8 cellular contexts compared by ENCODE assay signal in the genomic region with DNA sequence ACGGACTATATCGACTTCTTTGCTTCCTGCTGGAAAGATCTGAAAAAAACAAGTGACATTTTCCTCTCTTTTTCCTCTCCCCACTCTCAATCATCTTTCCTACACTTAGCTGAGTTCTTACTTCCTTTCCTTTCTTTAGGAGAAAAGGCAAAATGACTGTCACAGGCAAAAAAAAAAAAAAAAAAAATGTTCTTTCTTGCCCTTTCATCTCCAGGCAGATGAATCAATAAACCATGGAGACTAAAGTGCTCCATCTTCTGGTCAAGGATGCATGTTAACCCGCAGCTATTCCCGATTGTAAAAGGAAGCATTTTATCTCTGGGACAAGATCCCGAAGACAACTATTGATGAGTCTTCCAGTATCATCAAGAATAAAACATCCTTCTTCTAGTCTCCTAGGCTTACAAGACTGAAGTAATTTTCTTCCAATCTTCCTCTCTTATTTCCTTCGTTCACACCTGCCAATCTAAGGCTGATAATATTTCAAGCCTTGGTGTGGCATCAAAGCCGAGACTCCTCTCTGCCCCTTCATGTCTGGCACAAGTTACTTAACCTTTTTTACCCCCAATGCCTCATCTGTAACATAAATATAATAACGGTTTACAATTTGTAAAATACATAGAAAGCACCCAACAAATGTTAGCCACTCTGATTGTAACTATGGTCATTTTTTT.
A peak's percentile ranks its signal among the peaks of the same experiment; 100 is the strongest.
DNase-seq lines count a peak whose midpoint lies in the region; ATAC-seq and TF ChIP-seq lines count a peak whose summit lies in the region.

No MANE protein-coding gene starts in this region.

- no peak overlapping the region for H3K4me3 Mint-ChIP-seq in activated T-helper 1 cell treated with anti-CD3 and anti-CD28 coated beads, Interleukin-12 subunit alpha, Interleukin-12 subunit beta, Interleukin-2, Interleukin-4 antibody, amounts not matched to agents 30 ng/mL and 10 ng/mL and 1 ng/mL, durations not matched to agents 14 hours and 24 hours and 36 hours
- peak overlapping the region in 2 of 5 donors; percentile 6 to 43 for H3K4me3 Mint-ChIP-seq in immature natural killer cell
- no peak overlapping the region for H3K4me3 Mint-ChIP-seq in activated CD4-positive, alpha-beta memory T cell treated with anti-CD3 and anti-CD28 coated beads, Interleukin-2, amount 10 ng/mL, durations not matched to agents 7 days and 5 days

- no peak overlapping the region for H3K27ac ChIP-seq in upper lobe of right lung

- peak; percentile 65 for ATAC-seq in upper lobe of right lung
- no peak for ATAC-seq in GM18861 (IDR thresholded peaks at IDR 0.05; ENCODE audit: unreplicated experiment)

- peaks cover 6% of the 10 kb centered on the region for H3K36me3 Mint-ChIP-seq in activated T-helper 1 cell treated with anti-CD3 and anti-CD28 coated beads, Interleukin-12 subunit alpha, Interleukin-12 subunit beta, Interleukin-2, Interleukin-4 antibody, amounts not matched to agents 30 ng/mL and 10 ng/mL and 1 ng/mL, durations not matched to agents 14 hours and 24 hours and 36 hours (ENCODE audit: low read depth)
- H3K36me3 Mint-ChIP-seq in immature natural killer cell: peaks cover 0 to 4% (median 0%) of the 10 kb centered on the region in 3 donors
- H3K36me3 Mint-ChIP-seq in activated CD4-positive, alpha-beta memory T cell treated with anti-CD3 and anti-CD28 coated beads, Interleukin-2, amount 10 ng/mL, durations not matched to agents 7 days and 5 days (ENCODE audit: low read depth): peaks cover 6% of the 10 kb centered on the region

- H3K4me1 ChIP-seq in upper lobe of right lung: peaks cover 21% of the 10 kb centered on the region

- H3K27ac Mint-ChIP-seq in activated T-helper 1 cell treated with anti-CD3 and anti-CD28 coated beads, Interleukin-12 subunit alpha, Interleukin-12 subunit beta, Interleukin-2, Interleukin-4 antibody, amounts not matched to agents 30 ng/mL and 10 ng/mL and 1 ng/mL, durations not matched to agents 14 hours and 24 hours and 36 hours: peak overlapping the region; percentile 59
- H3K27ac Mint-ChIP-seq in immature natural killer cell: peak overlapping the region in 5 of 6 donors; percentile 5 to 88 (median 72)
- no peak overlapping the region for H3K27ac Mint-ChIP-seq in activated CD4-positive, alpha-beta memory T cell treated with anti-CD3 and anti-CD28 coated beads, Interleukin-2, amount 10 ng/mL, durations not matched to agents 7 days and 5 days

- DNase-seq in NCI-H1092 treated with DMSO at 0.1 percent for 48 hours (lab: John Stamatoyannopoulos, UW) (peak; percentile 20), NCI-H1092 (lab: John Stamatoyannopoulos, UW) (no peak), MV-4-11 (lab: John Stamatoyannopoulos, UW) (peak; percentile 40), immature natural killer cell (peak in 1 of 3 donors; percentile 24), upper lobe of right lung (no peak)
- no peak for DNase-seq in activated T-helper 1 cell treated with anti-CD3 and anti-CD28 coated beads, Interleukin-12 subunit alpha, Interleukin-12 subunit beta, Interleukin-2, Interleukin-4 antibody, amounts not matched to agents 30 ng/mL and 10 ng/mL and 1 ng/mL, durations not matched to agents 14 hours and 24 hours and 36 hours (ENCODE audit: low spot score)
- no peak for DNase-seq in activated CD4-positive, alpha-beta memory T cell treated with anti-CD3 and anti-CD28 coated beads, Interleukin-2, amount 10 ng/mL, durations not matched to agents 7 days and 5 days

- no peak overlapping the region for H3K4me3 ChIP-seq in upper lobe of right lung

- H3K36me3 ChIP-seq in upper lobe of right lung: no peaks in the 10 kb centered on the region

- H3K4me1 Mint-ChIP-seq in activated T-helper 1 cell treated with anti-CD3 and anti-CD28 coated beads, Interleukin-12 subunit alpha, Interleukin-12 subunit beta, Interleukin-2, Interleukin-4 antibody, amounts not matched to agents 30 ng/mL and 10 ng/mL and 1 ng/mL, durations not matched to agents 14 hours and 24 hours and 36 hours (ENCODE audit: low read depth): peaks cover 25% of the 10 kb centered on the region
- H3K4me1 Mint-ChIP-seq in immature natural killer cell: peaks cover 6 to 9% of the 10 kb centered on the region in 2 donors
- H3K4me1 Mint-ChIP-seq in activated CD4-positive, alpha-beta memory T cell treated with anti-CD3 and anti-CD28 coated beads, Interleukin-2, amount 10 ng/mL, durations not matched to agents 7 days and 5 days: peaks cover 14% of the 10 kb centered on the region

- intact Hi-C loops in activated T-helper 1 cell treated with anti-CD3 and anti-CD28 coated beads, Interleukin-12 subunit alpha, Interleukin-12 subunit beta, Interleukin-2, Interleukin-4 antibody, amounts not matched to agents 30 ng/mL and 10 ng/mL and 1 ng/mL, durations not matched to agents 14 hours and 24 hours and 36 hours (cut with micrococcal nuclease): loop anchor here (5.0 kb wide), 1 partner anchor 36 kb away; no protein-coding TSS in a partner anchor
- intact Hi-C loops in upper lobe of right lung (cut with DNase I): no loop called here

- H3K27me3 Mint-ChIP-seq in activated T-helper 1 cell treated with anti-CD3 and anti-CD28 coated beads, Interleukin-12 subunit alpha, Interleukin-12 subunit beta, Interleukin-2, Interleukin-4 antibody, amounts not matched to agents 30 ng/mL and 10 ng/mL and 1 ng/mL, durations not matched to agents 14 hours and 24 hours and 36 hours (ENCODE audit: insufficient read depth): no peaks in the 10 kb centered on the region
- peaks cover 0 to 2% (median 1%) of the 10 kb centered on the region in 3 donors for H3K27me3 Mint-ChIP-seq in immature natural killer cell (ENCODE audit: low read depth in 3 of 3)
- H3K27me3 Mint-ChIP-seq in activated CD4-positive, alpha-beta memory T cell treated with anti-CD3 and anti-CD28 coated beads, Interleukin-2, amount 10 ng/mL, durations not matched to agents 7 days and 5 days: no peaks in the 10 kb centered on the region

- peak; percentile 52 for TF ChIP-seq CTCF in upper lobe of right lung (IDR thresholded peaks at IDR 0.05)

- CTCF ChIA-PET in activated CD4-positive, alpha-beta memory T cell treated with anti-CD3 and anti-CD28 coated beads, Interleukin-2, amount 10 ng/mL, durations not matched to agents 7 days and 5 days (lab: Charles Lee): interaction anchor here (0.7 to 2.4 kb wide), 4 partner anchors 18 to 1226 kb away, joined by 3 to 8 read pairs (median 4); no protein-coding TSS in a partner anchor

- H3K9me3 Mint-ChIP-seq in activated T-helper 1 cell treated with anti-CD3 and anti-CD28 coated beads, Interleukin-12 subunit alpha, Interleukin-12 subunit beta, Interleukin-2, Interleukin-4 antibody, amounts not matched to agents 30 ng/mL and 10 ng/mL and 1 ng/mL, durations not matched to agents 14 hours and 24 hours and 36 hours: peaks cover 4% of the 10 kb centered on the region
- no peaks in the 10 kb centered on the region for H3K9me3 Mint-ChIP-seq in immature natural killer cell
- H3K9me3 Mint-ChIP-seq in activated CD4-positive, alpha-beta memory T cell treated with anti-CD3 and anti-CD28 coated beads, Interleukin-2, amount 10 ng/mL, durations not matched to agents 7 days and 5 days: no peaks in the 10 kb centered on the region

- no peaks in the 10 kb centered on the region for H3K9me3 ChIP-seq in upper lobe of right lung

- H3K27me3 ChIP-seq in upper lobe of right lung: no peaks in the 10 kb centered on the region

- POLR2A ChIA-PET in activated CD4-positive, alpha-beta memory T cell treated with anti-CD3 and anti-CD28 coated beads, Interleukin-2, amount 10 ng/mL, durations not matched to agents 7 days and 5 days (lab: Charles Lee): no interaction called here

Comparison
In these comparisons a context has a peak if more than half of its experiments do, and no peak if none do; other contexts are left out.
1. DNase-seq: peak in NCI-H1092 treated with DMSO at 0.1 percent for 48 hours (single experiment) and MV-4-11 (single experiment); none in NCI-H1092 (single experiment), activated T-helper 1 cell treated with anti-CD3 and anti-CD28 coated beads, Interleukin-12 subunit alpha, Interleukin-12 subunit beta, Interleukin-2, Interleukin-4 antibody, amounts not matched to agents 30 ng/mL and 10 ng/mL and 1 ng/mL, durations not matched to agents 14 hours and 24 hours and 36 hours (single experiment), upper lobe of right lung (single experiment) and activated CD4-positive, alpha-beta memory T cell treated with anti-CD3 and anti-CD28 coated beads, Interleukin-2, amount 10 ng/mL, durations not matched to agents 7 days and 5 days (single experiment).